8 cellular contexts compared by ENCODE assay signal in the genomic region with DNA sequence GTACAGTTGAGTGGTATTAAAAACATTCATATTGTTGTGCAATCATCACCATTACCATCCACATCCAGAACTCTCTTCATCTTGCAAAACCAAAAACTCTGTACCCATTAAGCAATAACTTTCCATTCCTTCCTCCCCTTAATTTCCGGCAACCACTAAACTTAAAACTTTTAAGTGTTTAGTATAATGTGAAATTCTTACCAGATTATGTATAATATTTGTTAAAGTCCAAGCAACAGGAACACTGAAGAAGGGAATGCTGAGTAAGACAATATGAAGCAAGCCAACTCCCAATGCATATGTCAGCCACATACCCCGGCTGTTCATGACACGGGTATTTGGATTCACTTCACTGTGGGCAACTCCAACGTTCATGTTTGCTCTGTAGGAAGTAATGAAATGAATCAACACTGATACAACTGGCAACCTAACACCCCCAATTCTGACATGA. TPM values are rescaled to one million over a fixed set of nuclear protein-coding genes. Genes with fewer than 3 reads are reported as not detected.
A peak's percentile ranks its signal among the peaks of the same experiment; 100 is the strongest.
DNase-seq lines count a peak whose midpoint lies in the region; ATAC-seq and TF ChIP-seq lines count a peak whose summit lies in the region.

No MANE protein-coding gene starts in this region.

- H3K79me2 ChIP-seq in DOHH2 (ENCODE audit: control insufficient read depth, low read length) = peaks cover 89% of the 10 kb centered on the region

- H3K36me3 ChIP-seq in DOHH2 (ENCODE audit: control insufficient read depth, low read length) = peaks cover 84% of the 10 kb centered on the region
- no peaks in the 10 kb centered on the region for H3K36me3 ChIP-seq in breast epithelium

- no peak for ATAC-seq in natural killer cell treated with Interleukin-12 subunit alpha and Interleukin-12 subunit beta and Interleukin-15 and Interleukin-18, amount 100 ng/mL, for 72 hours
- ATAC-seq in HG02870 (IDR thresholded peaks at IDR 0.05; ENCODE audit: unreplicated experiment) (no peak), GM18907 (IDR thresholded peaks at IDR 0.05; ENCODE audit: unreplicated experiment) (no peak), omental fat pad (ENCODE audit: low FRiP score) (no peak)

- no peaks in the 10 kb centered on the region for H3K9me2 ChIP-seq in DOHH2 (replicated peaks; ENCODE audit: control insufficient read depth, low read length)

- H3K27me3 Mint-ChIP-seq in natural killer cell treated with Interleukin-12 subunit alpha and Interleukin-12 subunit beta and Interleukin-15 and Interleukin-18, amount 100 ng/mL, for 72 hours = no peaks in the 10 kb centered on the region

- H3K9me3 Mint-ChIP-seq in natural killer cell treated with Interleukin-12 subunit alpha and Interleukin-12 subunit beta and Interleukin-15 and Interleukin-18, amount 100 ng/mL, for 72 hours = no peaks in the 10 kb centered on the region

- TF ChIP-seq POLR2A in breast epithelium (IDR thresholded peaks at IDR 0.05) = no peak

- peak overlapping the region; percentile 97 for H3K4me2 ChIP-seq in DOHH2 (ENCODE audit: low read length)

- H3K27ac Mint-ChIP-seq in natural killer cell treated with Interleukin-12 subunit alpha and Interleukin-12 subunit beta and Interleukin-15 and Interleukin-18, amount 100 ng/mL, for 72 hours = peak overlapping the region; percentile 85 to 89

- peak overlapping the region; percentile 99 for H3K4me3 ChIP-seq in DOHH2 (ENCODE audit: low read length)
- peak overlapping the region in 2 of 3 donors; percentile 65 to 91 for H3K4me3 ChIP-seq in breast epithelium

- H3K36me3 Mint-ChIP-seq in natural killer cell treated with Interleukin-12 subunit alpha and Interleukin-12 subunit beta and Interleukin-15 and Interleukin-18, amount 100 ng/mL, for 72 hours = peaks cover 27% of the 10 kb centered on the region

- H3K27ac ChIP-seq in DOHH2 (ENCODE audit: low read depth, low read length) (no peak overlapping the region), breast epithelium (no peak overlapping the region)

- H3K4me1 ChIP-seq in DOHH2 (ENCODE audit: control insufficient read depth, low read length) = peaks cover 28% of the 10 kb centered on the region
- H3K4me1 ChIP-seq in breast epithelium = no peaks in the 10 kb centered on the region

- H3F3A ChIP-seq in DOHH2 (ENCODE audit: control insufficient read depth, insufficient read depth) = no peaks in the 10 kb centered on the region

- intact Hi-C loops in breast epithelium (cut with DNase I; ENCODE audit: low total_unique reads) = no loop called here

- DNase-seq in NCI-H226 (peak; percentile 26), breast epithelium (ENCODE audit: low spot score in 2 of 2) (no peak), middle frontal gyrus (ENCODE audit: extremely low spot score, low spot score) (no peak), omental fat pad (ENCODE audit: low spot score) (no peak)
- no peak for DNase-seq in natural killer cell treated with Interleukin-12 subunit alpha and Interleukin-12 subunit beta and Interleukin-15 and Interleukin-18, amount 100 ng/mL, for 72 hours (ENCODE audit: low spot score)

- H3K27me3 ChIP-seq in DOHH2 (ENCODE audit: control insufficient read depth, low read length) (no peaks in the 10 kb centered on the region), breast epithelium (no peaks in the 10 kb centered on the region)

- H3K9me3 ChIP-seq in DOHH2 (ENCODE audit: control insufficient read depth, insufficient read depth, low read length) (no peaks in the 10 kb centered on the region), breast epithelium (no peaks in the 10 kb centered on the region)

- H3K4me3 Mint-ChIP-seq in natural killer cell treated with Interleukin-12 subunit alpha and Interleukin-12 subunit beta and Interleukin-15 and Interleukin-18, amount 100 ng/mL, for 72 hours = peak overlapping the region; percentile 85

- no peaks in the 10 kb centered on the region for H4K20me1 ChIP-seq in DOHH2 (ENCODE audit: control insufficient read depth, insufficient read depth, low read depth, low read length)

- H3K4me1 Mint-ChIP-seq in natural killer cell treated with Interleukin-12 subunit alpha and Interleukin-12 subunit beta and Interleukin-15 and Interleukin-18, amount 100 ng/mL, for 72 hours (ENCODE audit: low read depth in 2 of 2) = peaks cover 41 to 50% of the 10 kb centered on the region in 2 donors

- TF ChIP-seq CTCF in DOHH2 (IDR thresholded peaks at IDR 0.05; ENCODE audit: low read depth, low read length, poor library complexity, severe bottlenecking) (no peak), breast epithelium (IDR thresholded peaks at IDR 0.05) (no peak), omental fat pad (IDR thresholded peaks at IDR 0.05) (no peak)

RNA-seq across cellular contexts. Expression of gene ORMDL1, which starts 1.9 kb away (rescaled TPM):
- 10 to 100 TPM; 85.2 to 97.0 (median 90.6) TPM for total RNA-seq in breast epithelium
- 10 to 100 TPM; 73.1 to 94.4 TPM for total RNA-seq in natural killer cell treated with Interleukin-12 subunit alpha and Interleukin-12 subunit beta and Interleukin-15 and Interleukin-18, amount 100 ng/mL, for 72 hours
- 100 to 1,000 TPM in 2 of 4 donors, 10 to 100 TPM in 2; 74.0 to 114 (median 97.4) TPM for total RNA-seq in omental fat pad

RNA-seq across cellular contexts. Expression of gene PMS1, which starts 2.0 kb away (rescaled TPM):
- total RNA-seq in breast epithelium (10 to 100 TPM; 18.1 to 29.1 (median 21.0) TPM), omental fat pad (10 to 100 TPM; 16.8 to 29.8 (median 19.5) TPM)
- 10 to 100 TPM; 37.1 to 54.0 TPM for total RNA-seq in natural killer cell treated with Interleukin-12 subunit alpha and Interleukin-12 subunit beta and Interleukin-15 and Interleukin-18, amount 100 ng/mL, for 72 hours

RNA-seq across cellular contexts. Expression of gene OSGEPL1, which starts 19.7 kb away (rescaled TPM):
- 10 to 100 TPM in 1 of 3 donors, 1 to 10 TPM in 2; 5.3 to 11.6 (median 9.2) TPM for total RNA-seq in breast epithelium
- 10 to 100 TPM in 1 of 2 donors, 1 to 10 TPM in 1; 7.2 to 11.0 TPM for total RNA-seq in natural killer cell treated with Interleukin-12 subunit alpha and Interleukin-12 subunit beta and Interleukin-15 and Interleukin-18, amount 100 ng/mL, for 72 hours
- total RNA-seq in omental fat pad = 1 to 10 TPM; 1.3 to 9.6 (median 4.9) TPM
